20 cellular contexts compared by ENCODE assay signal in the genomic region with DNA sequence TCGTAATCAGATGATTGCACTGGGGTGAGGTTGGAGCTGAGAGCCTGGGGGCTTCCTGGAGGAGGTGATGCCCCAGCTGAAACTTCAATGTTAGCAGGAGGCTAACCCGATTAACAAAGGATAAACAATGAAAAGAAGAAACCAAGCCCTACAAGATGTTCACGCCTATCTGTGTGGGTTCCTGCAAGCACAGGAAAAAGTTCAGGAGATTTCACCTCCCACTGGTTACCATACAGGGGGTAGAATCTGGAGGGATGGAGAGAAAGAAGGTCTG. TPM values are rescaled to one million over a fixed set of nuclear protein-coding genes. Genes with fewer than 3 reads are reported as not detected.
"Had no signal": no experiment of that assay in that cellular context is flagged by ENCODE, and none has a peak within 500 bp of the region (broad histone marks: within the 10 kb centered on the region; RNA-seq: fewer than 3 reads in every experiment).

No MANE protein-coding gene starts in this region.

- DNase-seq: activated CD4-positive, alpha-beta T cell treated with anti-CD3 and anti-CD28 coated beads for 48 hours; activated naive CD4-positive, alpha-beta T cell; activated naive CD8-positive, alpha-beta T cell treated with anti-CD3 and anti-CD28 coated beads, Interleukin-2, amount 50 U/mL, for 24 hours; dermis blood vessel endothelial cell; erythroblast; heart right ventricle; lower lobe of right lung; psoas muscle; right lobe of liver; stimulated activated CD4-positive, alpha-beta T cell treated with anti-CD3 and anti-CD28 coated beads, Interleukin-4, amount 100 ng/mL, for 4 hours; trophoblast cell had no signal

- H3K36me3 ChIP-seq: gastroesophageal sphincter, heart right ventricle, lower lobe of right lung, right lobe of liver, suprapubic skin had no signal

- H3K27ac ChIP-seq: gastroesophageal sphincter, heart right ventricle, lower lobe of right lung, psoas muscle, right lobe of liver, suprapubic skin had no signal

- H3K36me3 Mint-ChIP-seq: mesothelial cell of epicardium had no signal

- H3K9me3 ChIP-seq: gastroesophageal sphincter, lower lobe of right lung, psoas muscle, right lobe of liver, suprapubic skin had no signal

- ATAC-seq: activated naive CD8-positive, alpha-beta T cell treated with anti-CD3 and anti-CD28 coated beads, Interleukin-2, amount 50 U/mL, for 24 hours; gastroesophageal sphincter; heart right ventricle; lower lobe of right lung; psoas muscle; right lobe of liver; WTC11 had no signal

- H3K27ac Mint-ChIP-seq: activated naive CD8-positive, alpha-beta T cell treated with anti-CD3 and anti-CD28 coated beads, Interleukin-2, amount 50 U/mL, for 24 hours; activated T-helper 1 cell treated with anti-CD3 and anti-CD28 coated beads, Interleukin-12 subunit alpha, Interleukin-12 subunit beta, Interleukin-2, Interleukin-4 antibody, amounts not matched to agents 30 ng/mL and 10 ng/mL and 1 ng/mL, durations not matched to agents 14 hours and 24 hours and 36 hours; mesothelial cell of epicardium; stimulated activated naive CD8-positive, alpha-beta T cell treated with anti-CD3 and anti-CD28 coated beads, Interleukin-15, Interleukin-2, amounts not matched to agents 100 ng/mL and 50 ng/mL, for 24 hours; WTC11 had no signal

- H3K4me3 Mint-ChIP-seq: activated naive CD8-positive, alpha-beta T cell treated with anti-CD3 and anti-CD28 coated beads, Interleukin-2, amount 50 U/mL, for 24 hours; activated T-helper 1 cell treated with anti-CD3 and anti-CD28 coated beads, Interleukin-12 subunit alpha, Interleukin-12 subunit beta, Interleukin-2, Interleukin-4 antibody, amounts not matched to agents 30 ng/mL and 10 ng/mL and 1 ng/mL, durations not matched to agents 14 hours and 24 hours and 36 hours; mesothelial cell of epicardium; neural crest cell; stimulated activated naive CD8-positive, alpha-beta T cell treated with anti-CD3 and anti-CD28 coated beads, Interleukin-15, Interleukin-2, amounts not matched to agents 100 ng/mL and 50 ng/mL, for 24 hours; WTC11 had no signal

- H3K27me3 Mint-ChIP-seq: stimulated activated naive CD8-positive, alpha-beta T cell treated with anti-CD3 and anti-CD28 coated beads, Interleukin-15, Interleukin-2, amounts not matched to agents 100 ng/mL and 50 ng/mL, for 24 hours had no signal

- H3K4me1 ChIP-seq: gastroesophageal sphincter, heart right ventricle, lower lobe of right lung, psoas muscle, right lobe of liver, suprapubic skin had no signal

- H3K4me3 ChIP-seq: gastroesophageal sphincter, heart right ventricle, lower lobe of right lung, psoas muscle, right lobe of liver, smooth muscle cell, suprapubic skin had no signal

- H3K27me3 ChIP-seq: right lobe of liver had no signal

- H3K4me1 Mint-ChIP-seq: mesothelial cell of epicardium, neural crest cell had no signal

RNA-seq across cellular contexts. Expression of a gene that starts 27.5 kb away (rescaled TPM):
- total RNA-seq: dermis blood vessel endothelial cell, mesothelial cell of epicardium, osteocyte, psoas muscle, smooth muscle cell had no signal
